In genomic region chr11:11752688-11753087, GRCh38 we compare ENCODE assay signal across 17 cellular contexts.
DNase-seq lines count a peak whose midpoint lies in the region; ATAC-seq, FAIRE-seq and TF ChIP-seq lines count a peak whose summit lies in the region.
"Had no signal": no experiment of that assay in that cellular context is flagged by ENCODE, and none has a peak within 500 bp of the region (broad histone marks: within the 10 kb centered on the region; RNA-seq: fewer than 3 reads in every experiment).

No MANE protein-coding gene starts in this region.

- peaks cover 20% of the 10 kb centered on the region for H3K4me1 Mint-ChIP-seq in WTC11
- peaks cover 2% of the 10 kb centered on the region for H3K4me1 Mint-ChIP-seq in neural progenitor cell
- H3K4me1 Mint-ChIP-seq in type B pancreatic cell (ENCODE audit: unreplicated experiment), result no peaks in the 10 kb centered on the region
- H3K4me1 Mint-ChIP-seq: B cell; CD4-positive, CD25-positive, alpha-beta regulatory T cell; CD8-positive, alpha-beta memory T cell; IgD-negative memory B cell had no signal

- H3K9me3 Mint-ChIP-seq in WTC11 (peaks cover 33% of the 10 kb centered on the region), neural progenitor cell (no peaks in the 10 kb centered on the region), type B pancreatic cell (no peaks in the 10 kb centered on the region)
- H3K9me3 Mint-ChIP-seq: CD4-positive, CD25-positive, alpha-beta regulatory T cell; CD8-positive, alpha-beta memory T cell had no signal

- no peak overlapping the region for H3K27ac Mint-ChIP-seq in WTC11
- no peak overlapping the region for H3K27ac Mint-ChIP-seq in neural progenitor cell
- no peak overlapping the region for H3K27ac Mint-ChIP-seq in type B pancreatic cell
- H3K27ac Mint-ChIP-seq: B cell; CD4-positive, CD25-positive, alpha-beta regulatory T cell; CD8-positive, alpha-beta memory T cell; IgD-negative memory B cell had no signal

- intact Hi-C loops in tibial artery (cut with DNase I; ENCODE audit: low total_unique reads), result no loop called here

- H3K9me3 ChIP-seq in hepatocyte (ENCODE audit: low read depth) (no peaks in the 10 kb centered on the region), neural progenitor cell (ENCODE audit: low read depth) (no peaks in the 10 kb centered on the region), tibial artery (no peaks in the 10 kb centered on the region)
- H3K9me3 ChIP-seq: BLaER1 treated with 17β-estradiol and CSF1 and Interleukin-3, amounts not matched to agents 10 nM and 100 nM had no signal

- DNase-seq in H7 (peak; percentile 40), WTC11 (ENCODE audit: low spot score) (no peak), hepatocyte (ENCODE audit: low spot score) (peak; percentile 11), neural progenitor cell (ENCODE audit: low spot score) (peak; percentile 5), tibial artery (no peak), type B pancreatic cell (ENCODE audit: extremely low spot score, unreplicated experiment) (no peak), GM12892 (ENCODE audit: insufficient read length) (no peak)
- DNase-seq: CD4-positive, CD25-positive, alpha-beta regulatory T cell; CD8-positive, alpha-beta memory T cell; COR-L47; GDM1; H9; KBM-7 had no signal

- H3K9me2 ChIP-seq in hepatocyte (replicated peaks; ENCODE audit: insufficient read depth), result no peaks in the 10 kb centered on the region

- H3K36me3 ChIP-seq in H7 (replicated peaks; ENCODE audit: control insufficient read depth, insufficient read depth, low read length) (no peaks in the 10 kb centered on the region), hepatocyte (replicated peaks; ENCODE audit: insufficient read depth, low read depth) (no peaks in the 10 kb centered on the region), neural progenitor cell (no peaks in the 10 kb centered on the region), tibial artery (no peaks in the 10 kb centered on the region)
- H3K36me3 ChIP-seq: BLaER1 treated with 17β-estradiol and CSF1 and Interleukin-3, amounts not matched to agents 10 nM and 100 nM had no signal

- no peaks in the 10 kb centered on the region for H3K4me1 ChIP-seq in hepatocyte (ENCODE audit: insufficient read depth)
- peaks cover 6% of the 10 kb centered on the region for H3K4me1 ChIP-seq in neural progenitor cell
- no peaks in the 10 kb centered on the region for H3K4me1 ChIP-seq in tibial artery
- H3K4me1 ChIP-seq: BLaER1 treated with 17β-estradiol and CSF1 and Interleukin-3, amounts not matched to agents 10 nM and 100 nM had no signal

- peaks cover 3% of the 10 kb centered on the region; the same call in 1 of the 2 replicates for H3K27me3 Mint-ChIP-seq in WTC11 (ENCODE audit: low read depth)
- peaks cover 2% of the 10 kb centered on the region for H3K27me3 Mint-ChIP-seq in neural progenitor cell (ENCODE audit: insufficient read depth, low read depth)
- H3K27me3 Mint-ChIP-seq in type B pancreatic cell, result peaks cover 37% of the 10 kb centered on the region

- H3K9ac ChIP-seq in neural progenitor cell, result no peak overlapping the region
- H3K9ac ChIP-seq: BLaER1 treated with 17β-estradiol and CSF1 and Interleukin-3, amounts not matched to agents 10 nM and 100 nM had no signal

- WGBS in hepatocyte (ENCODE audit: low lambda C conversion rate, missing lambda C conversion rate), result 83% methylated on average over 4 of the region's 4 CpGs

- ATAC-seq in WTC11, result peak; percentile 67
- ATAC-seq: HepG2 had no signal

- H4K20me1 ChIP-seq in hepatocyte (ENCODE audit: insufficient read depth, poor library complexity, severe bottlenecking), result no peaks in the 10 kb centered on the region
- H4K20me1 ChIP-seq in neural progenitor cell (ENCODE audit: low read depth), result no peaks in the 10 kb centered on the region
- H4K20me1 ChIP-seq: BLaER1 treated with 17β-estradiol and CSF1 and Interleukin-3, amounts not matched to agents 10 nM and 100 nM had no signal

- TF ChIP-seq CTCF in WTC11 (IDR thresholded peaks at IDR 0.05), result no peak
- no peak for TF ChIP-seq CTCF in hepatocyte (IDR thresholded peaks at IDR 0.05; ENCODE audit: poor library complexity)
- no peak for TF ChIP-seq CTCF in neural progenitor cell (IDR thresholded peaks at IDR 0.05)
- TF ChIP-seq CTCF in tibial artery (IDR thresholded peaks at IDR 0.05), result no peak
- no peak for TF ChIP-seq CTCF in type B pancreatic cell (conservative IDR thresholded peaks at IDR 0.05)

- H3K79me2 ChIP-seq in hepatocyte, result no peaks in the 10 kb centered on the region
- H3K79me2 ChIP-seq in neural progenitor cell (ENCODE audit: low read depth), result no peaks in the 10 kb centered on the region

- H2AFZ ChIP-seq in hepatocyte, result no peak overlapping the region
- no peak overlapping the region for H2AFZ ChIP-seq in neural progenitor cell (replicated peaks)

- POLR2A ChIA-PET in WTC11 (lab: Charles Lee), result no interaction called here

- H3K36me3 Mint-ChIP-seq in WTC11 (peaks cover 13% of the 10 kb centered on the region), neural progenitor cell (no peaks in the 10 kb centered on the region), type B pancreatic cell (no peaks in the 10 kb centered on the region)
- H3K36me3 Mint-ChIP-seq: CD4-positive, CD25-positive, alpha-beta regulatory T cell; CD8-positive, alpha-beta memory T cell; IgD-negative memory B cell had no signal

- H3K4me2 ChIP-seq in hepatocyte (no peak overlapping the region), neural progenitor cell (no peak overlapping the region)
- H3K4me2 ChIP-seq: BLaER1 treated with 17β-estradiol and CSF1 and Interleukin-3, amounts not matched to agents 10 nM and 100 nM had no signal

- no peak for TF ChIP-seq POLR2A in GM12892 (IDR thresholded peaks at IDR 0.05; ENCODE audit: low read depth, low read length)

- no peaks in the 10 kb centered on the region for H3F3A ChIP-seq in neural progenitor cell (ENCODE audit: low read depth)

- H3K4me3 ChIP-seq in H7 (ENCODE audit: insufficient read depth, low read depth, low read length) (no peak overlapping the region), hepatocyte (no peak overlapping the region), neural progenitor cell (no peak overlapping the region), tibial artery (no peak overlapping the region)
- H3K4me3 ChIP-seq: BLaER1 treated with 17β-estradiol and CSF1 and Interleukin-3, amounts not matched to agents 10 nM and 100 nM had no signal

- H3K27ac ChIP-seq in hepatocyte (no peak overlapping the region), neural progenitor cell (no peak overlapping the region), tibial artery (no peak overlapping the region)
- H3K27ac ChIP-seq: BLaER1 treated with 17β-estradiol and CSF1 and Interleukin-3, amounts not matched to agents 10 nM and 100 nM had no signal

- H3K27me3 ChIP-seq in H7 (ENCODE audit: control insufficient read depth, insufficient read depth, low read length) (no peaks in the 10 kb centered on the region), hepatocyte (no peaks in the 10 kb centered on the region), neural progenitor cell (no peaks in the 10 kb centered on the region), tibial artery (no peaks in the 10 kb centered on the region)
- H3K27me3 ChIP-seq: BLaER1 treated with 17β-estradiol and CSF1 and Interleukin-3, amounts not matched to agents 10 nM and 100 nM had no signal

- no peak for FAIRE-seq in GM12892 (lab: Jason Lieb, UNC)
- FAIRE-seq: HepG2 had no signal

- no peak overlapping the region for H3K4me3 Mint-ChIP-seq in WTC11
- no peak overlapping the region for H3K4me3 Mint-ChIP-seq in neural progenitor cell
- no peak overlapping the region for H3K4me3 Mint-ChIP-seq in type B pancreatic cell
- H3K4me3 Mint-ChIP-seq: B cell; CD4-positive, CD25-positive, alpha-beta regulatory T cell; CD8-positive, alpha-beta memory T cell; H9; IgD-negative memory B cell had no signal

- CTCF ChIA-PET in WTC11 (lab: Charles Lee), result no interaction called here

TF ChIP-seq in WTC11, 78 proteins besides CTCF, POLR2A, EP300 and RAD21 (continues in another document):
- TF ChIP-seq ZNF232 (CRISPR knock-in tag; IDR thresholded peaks at IDR 0.05) (no peak), AFF4 (CRISPR knock-in tag; IDR thresholded peaks at IDR 0.05; ENCODE audit: borderline replicate concordance) (no peak), ELF4 (CRISPR knock-in tag; IDR thresholded peaks at IDR 0.05; ENCODE audit: low read depth) (no peak), PRRX2 (CRISPR knock-in tag; IDR thresholded peaks at IDR 0.05) (no peak), GRHL2 (CRISPR knock-in tag; IDR thresholded peaks at IDR 0.05; ENCODE audit: insufficient replicate concordance, severe bottlenecking) (no peak), SP1 (CRISPR knock-in tag; conservative IDR thresholded peaks at IDR 0.05) (no peak), ZNF317 (CRISPR knock-in tag; IDR thresholded peaks at IDR 0.05; ENCODE audit: borderline replicate concordance, low read depth) (no peak), ETV6 (CRISPR knock-in tag; IDR thresholded peaks at IDR 0.05) (no peak), TEAD1 (CRISPR knock-in tag; IDR thresholded peaks at IDR 0.05) (no peak)

Comparison
In these comparisons a context has a peak if more than half of its experiments do, and no peak if none do; other contexts are left out.
1. DNase-seq: peak in H7 (single experiment), hepatocyte (single experiment) and neural progenitor cell (single experiment); none in WTC11 (single experiment), tibial artery (0 of 2), type B pancreatic cell (single experiment) and GM12892 (single experiment).